In the genomic region with DNA sequence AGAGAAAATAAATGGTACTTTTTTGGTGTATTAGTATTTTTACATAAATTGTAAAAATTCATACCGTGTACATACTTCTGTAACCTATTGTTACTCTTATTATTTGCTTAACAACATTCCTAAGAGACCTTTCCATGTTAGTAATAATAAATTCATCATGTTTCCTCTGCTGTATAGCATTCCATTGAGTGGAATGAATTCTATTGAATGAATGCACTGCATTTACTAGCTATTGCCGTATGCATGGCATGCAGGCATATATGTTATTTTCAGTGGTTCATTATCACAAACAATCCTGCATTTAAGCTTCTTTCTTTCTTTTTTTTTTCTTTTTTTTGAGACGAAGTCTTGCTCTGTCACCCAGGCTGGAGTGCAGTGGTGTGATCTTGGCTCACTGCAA, we compare ENCODE assay signal across 30 cellular contexts.
"Had no signal": no experiment of that assay in that cellular context is flagged by ENCODE, and none has a peak within 500 bp of the region (broad histone marks: within the 10 kb centered on the region; RNA-seq: fewer than 3 reads in every experiment).

No MANE protein-coding gene starts in this region.

- H3K4me3 ChIP-seq: ascending aorta, cardiac muscle cell had no signal

- ATAC-seq: activated CD4-positive, alpha-beta T cell treated with anti-CD3 and anti-CD28 coated beads for 36 hours; activated CD8-positive, alpha-beta memory T cell treated with anti-CD3 and anti-CD28 coated beads, Interleukin-2, amount 10 ng/mL, durations not matched to agents 7 days and 5 days; activated CD8-positive, alpha-beta T cell treated with anti-CD3 and anti-CD28 coated beads, Interleukin-2, amount 10 ng/mL, durations not matched to agents 7 days and 5 days; activated naive CD4-positive, alpha-beta T cell treated with anti-CD3 and anti-CD28 coated beads, Interleukin-2, amount 50 U/mL, for 72 hours had no signal

- H3K27me3 ChIP-seq: ascending aorta, cardiac muscle cell had no signal

- H3K9me3 ChIP-seq: ascending aorta had no signal

- H3K4me1 ChIP-seq: ascending aorta had no signal

- H3K36me3 ChIP-seq: ascending aorta, cardiac muscle cell had no signal

- H3K27ac ChIP-seq: ascending aorta, cardiac muscle cell, VCaP had no signal

- DNase-seq: activated B cell treated with CpG ODN at 0.5 μM for 24 hours; activated CD4-positive, alpha-beta memory T cell treated with anti-CD3 and anti-CD28 coated beads, Interleukin-2, amount 10 ng/mL, durations not matched to agents 7 days and 5 days; activated CD4-positive, alpha-beta T cell treated with anti-CD3 and anti-CD28 coated beads for 1 hour; activated CD4-positive, alpha-beta T cell treated with anti-CD3 and anti-CD28 coated beads for 36 hours; activated CD4-positive, alpha-beta T cell treated with anti-CD3 and anti-CD28 coated beads for 48 hours; activated CD4-positive, alpha-beta T cell treated with anti-CD3 and anti-CD28 coated beads, Interleukin-2, amount 10 ng/mL, durations not matched to agents 7 days and 5 days; activated CD4-positive, alpha-beta T cell treated with anti-CD3 and anti-CD28 coated beads, Interleukin-2, amount 50 U/mL, for 48 hours; activated CD8-positive, alpha-beta memory T cell treated with anti-CD3 and anti-CD28 coated beads for 24 hours; activated CD8-positive, alpha-beta memory T cell treated with anti-CD3 and anti-CD28 coated beads, Interleukin-2, amount 10 ng/mL, durations not matched to agents 7 days and 5 days; activated CD8-positive, alpha-beta memory T cell treated with anti-CD3 and anti-CD28 coated beads, Interleukin-2, amount 50 U/mL, for 48 hours; activated CD8-positive, alpha-beta T cell treated with anti-CD3 and anti-CD28 coated beads, Interleukin-2, amount 10 ng/mL, durations not matched to agents 7 days and 5 days; activated effector memory CD4-positive, alpha-beta T cell treated with anti-CD3 and anti-CD28 coated beads, Interleukin-2, amount 50 U/mL, for 16 hours; activated gamma-delta T cell treated with Interleukin-2 at 50 U/mL for 16 hours; activated naive CD4-positive, alpha-beta T cell; activated naive CD4-positive, alpha-beta T cell treated with anti-CD3 and anti-CD28 coated beads for 36 hours; activated naive CD4-positive, alpha-beta T cell treated with anti-CD3 and anti-CD28 coated beads, Interleukin-2, amount 50 U/mL, for 16 hours; activated naive CD8-positive, alpha-beta T cell treated with anti-CD3 and anti-CD28 coated beads for 36 hours; activated T-cell treated with anti-CD3 and anti-CD28 coated beads, Interleukin-2, amount 50 U/mL, for 24 hours; activated T-cell treated with anti-CD3 and anti-CD28 coated beads, Interleukin-2, amount 50 U/mL, for 48 hours; amygdala; anterior cingulate cortex; caudate nucleus; cerebellar nuclear complex; T-helper 1 cell; T-helper 2 cell; T-helper 9 cell had no signal
